Comparison of ENCODE assay signal across 27 cellular contexts in the genomic region with DNA sequence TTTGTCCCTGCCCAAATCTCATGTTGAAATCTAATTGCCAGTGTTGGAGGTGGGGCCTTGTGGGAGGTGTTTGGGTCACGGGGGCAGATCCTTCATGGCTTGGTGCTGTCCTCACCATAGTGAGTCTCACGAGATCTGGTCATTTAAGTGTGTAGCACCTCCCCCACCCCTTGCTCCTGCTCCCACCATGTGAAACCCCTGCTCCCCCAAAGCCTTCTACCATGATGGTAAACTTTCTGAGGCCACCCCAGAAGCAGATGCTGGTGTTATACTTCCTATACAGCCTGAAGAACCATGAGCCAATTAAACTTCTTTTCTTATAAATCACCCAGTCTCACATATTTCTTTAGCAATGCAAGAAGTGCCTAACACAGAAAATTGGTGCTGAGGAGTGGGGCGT.
"Had no signal": no experiment of that assay in that cellular context is flagged by ENCODE, and none has a peak within 500 bp of the region (broad histone marks: within the 10 kb centered on the region; RNA-seq: fewer than 3 reads in every experiment).

No MANE protein-coding gene starts in this region.

- ATAC-seq: stimulated activated effector memory CD8-positive, alpha-beta T cell treated with anti-CD3 and anti-CD28 coated beads, Interleukin-12 subunit alpha, Interleukin-12 subunit beta, amount 100 ng/mL, for 72 hours; stimulated activated naive B cell treated with anti-CD40 and anti-IgM and Interleukin-4, amounts not matched to agents 10 μg/mL and 1 μg/mL and 100 μg/mL, for 72 hours; stimulated activated naive CD8-positive, alpha-beta T cell treated with anti-CD3 and anti-CD28 coated beads, Interleukin-15, amount 100 ng/mL, for 72 hours; stimulated activated naive CD8-positive, alpha-beta T cell treated with anti-CD3 and anti-CD28 coated beads, Interleukin-15, Interleukin-2, amounts not matched to agents 100 U/mL and 50 U/mL, for 24 hours; upper lobe of right lung had no signal

- H3K9me3 ChIP-seq: stomach, suprapubic skin, testis, thoracic aorta, thyroid gland, tibial artery, tibial nerve, transverse colon, upper lobe of left lung, upper lobe of right lung, uterus, vagina had no signal

- H3K9me3 Mint-ChIP-seq: stimulated activated effector memory CD8-positive, alpha-beta T cell treated with anti-CD3 and anti-CD28 coated beads, Interleukin-12 subunit alpha, Interleukin-12 subunit beta, amount 100 ng/mL, for 72 hours; stimulated activated naive B cell treated with anti-CD40 and anti-IgM and Interleukin-4, amounts not matched to agents 10 μg/mL and 1 μg/mL and 100 μg/mL, for 72 hours; stimulated activated naive CD8-positive, alpha-beta T cell treated with anti-CD3 and anti-CD28 coated beads, Interleukin-15, amount 100 ng/mL, for 72 hours; stimulated activated naive CD8-positive, alpha-beta T cell treated with anti-CD3 and anti-CD28 coated beads, Interleukin-15, Interleukin-2, amounts not matched to agents 100 ng/mL and 50 ng/mL, for 24 hours; type B pancreatic cell had no signal

- H3K27me3 Mint-ChIP-seq: stimulated activated naive CD8-positive, alpha-beta T cell treated with anti-CD3 and anti-CD28 coated beads, Interleukin-15, amount 100 ng/mL, for 72 hours; stimulated activated naive CD8-positive, alpha-beta T cell treated with anti-CD3 and anti-CD28 coated beads, Interleukin-15, Interleukin-2, amounts not matched to agents 100 ng/mL and 50 ng/mL, for 24 hours had no signal

- H3K4me1 ChIP-seq: stomach, testis, thyroid gland, transverse colon, uterus had no signal

- H3K36me3 ChIP-seq: stomach, suprapubic skin, thoracic aorta, thyroid gland, tibial artery, tibial nerve, transverse colon, upper lobe of left lung, upper lobe of right lung, uterus, vagina had no signal

- H3K27me3 ChIP-seq: stomach, suprapubic skin, testis, thyroid gland, tibial artery, tibial nerve, transverse colon, upper lobe of left lung, upper lobe of right lung, uterus, vagina had no signal

- DNase-seq: stimulated activated CD4-positive, alpha-beta T cell treated with anti-CD3 and anti-CD28 coated beads, Interleukin-2, amount 100 ng/mL, for 48 hours; stimulated activated CD4-positive, alpha-beta T cell treated with anti-CD3 and anti-CD28 coated beads, Interleukin-4, amount 100 ng/mL, for 1 hour; stimulated activated CD4-positive, alpha-beta T cell treated with anti-CD3 and anti-CD28 coated beads, Interleukin-4, amount 100 ng/mL, for 24 hours; stimulated activated CD4-positive, alpha-beta T cell treated with anti-CD3 and anti-CD28 coated beads, Interleukin-4, amount 100 ng/mL, for 4 hours; stimulated activated CD8-positive, alpha-beta memory T cell treated with anti-CD3 and anti-CD28 coated beads, Interleukin-4, amount 100 ng/mL, for 48 hours; stimulated activated naive B cell treated with anti-CD40 and anti-IgM and Interleukin-4, amounts not matched to agents 10 μg/mL and 1 μg/mL and 100 μg/mL, for 72 hours; stimulated activated naive CD4-positive, alpha-beta T cell; stimulated activated naive CD4-positive, alpha-beta T cell treated with Interleukin-2 at 50 U/mL for 16 hours; stimulated activated naive CD8-positive, alpha-beta T cell treated with anti-CD3 and anti-CD28 coated beads, Interleukin-15, amount 100 ng/mL, for 72 hours; stimulated activated naive CD8-positive, alpha-beta T cell treated with anti-CD3 and anti-CD28 coated beads, Interleukin-15, Interleukin-2, amounts not matched to agents 100 U/mL and 50 U/mL, for 24 hours; stomach; substantia nigra; testis; thyroid gland; tibial artery; transverse colon; trophoblast cell; upper lobe of left lung; upper lobe of right lung; uterus had no signal

- H3K4me1 Mint-ChIP-seq: stimulated activated effector memory CD8-positive, alpha-beta T cell treated with anti-CD3 and anti-CD28 coated beads, Interleukin-12 subunit alpha, Interleukin-12 subunit beta, amount 100 ng/mL, for 72 hours; stimulated activated naive B cell treated with anti-CD40 and anti-IgM and Interleukin-4, amounts not matched to agents 10 μg/mL and 1 μg/mL and 100 μg/mL, for 72 hours; stimulated activated naive CD8-positive, alpha-beta T cell treated with anti-CD3 and anti-CD28 coated beads, Interleukin-15, amount 100 ng/mL, for 72 hours had no signal

- H3K27ac ChIP-seq: stomach, suprapubic skin, testis, thoracic aorta, thyroid gland, tibial artery, tibial nerve, transverse colon, upper lobe of left lung, upper lobe of right lung, uterus, vagina had no signal

- H3K4me3 Mint-ChIP-seq: stimulated activated effector memory CD8-positive, alpha-beta T cell treated with anti-CD3 and anti-CD28 coated beads, Interleukin-12 subunit alpha, Interleukin-12 subunit beta, amount 100 ng/mL, for 72 hours; stimulated activated naive B cell treated with anti-CD40 and anti-IgM and Interleukin-4, amounts not matched to agents 10 μg/mL and 1 μg/mL and 100 μg/mL, for 72 hours; stimulated activated naive CD8-positive, alpha-beta T cell treated with anti-CD3 and anti-CD28 coated beads, Interleukin-15, amount 100 ng/mL, for 72 hours; stimulated activated naive CD8-positive, alpha-beta T cell treated with anti-CD3 and anti-CD28 coated beads, Interleukin-15, Interleukin-2, amounts not matched to agents 100 ng/mL and 50 ng/mL, for 24 hours; type B pancreatic cell had no signal

- H3K36me3 Mint-ChIP-seq: stimulated activated effector memory CD8-positive, alpha-beta T cell treated with anti-CD3 and anti-CD28 coated beads, Interleukin-12 subunit alpha, Interleukin-12 subunit beta, amount 100 ng/mL, for 72 hours; stimulated activated naive B cell treated with anti-CD40 and anti-IgM and Interleukin-4, amounts not matched to agents 10 μg/mL and 1 μg/mL and 100 μg/mL, for 72 hours; type B pancreatic cell had no signal

- H3K4me3 ChIP-seq: stomach, suprapubic skin, testis, thoracic aorta, thyroid gland, tibial artery, tibial nerve, transverse colon, upper lobe of left lung, upper lobe of right lung, uterus, vagina had no signal

- H3K27ac Mint-ChIP-seq: stimulated activated effector memory CD8-positive, alpha-beta T cell treated with anti-CD3 and anti-CD28 coated beads, Interleukin-12 subunit alpha, Interleukin-12 subunit beta, amount 100 ng/mL, for 72 hours; stimulated activated naive B cell treated with anti-CD40 and anti-IgM and Interleukin-4, amounts not matched to agents 10 μg/mL and 1 μg/mL and 100 μg/mL, for 72 hours; stimulated activated naive CD8-positive, alpha-beta T cell treated with anti-CD3 and anti-CD28 coated beads, Interleukin-15, amount 100 ng/mL, for 72 hours; stimulated activated naive CD8-positive, alpha-beta T cell treated with anti-CD3 and anti-CD28 coated beads, Interleukin-15, Interleukin-2, amounts not matched to agents 100 ng/mL and 50 ng/mL, for 24 hours; type B pancreatic cell had no signal
